In genomic region chr14:91510171-91511013, GRCh38 we compare ENCODE assay signal across 1 cellular context.
TF ChIP-seq lines count a peak whose summit lies in the region.

Gene PPP4R3A, minus strand, starts transcription at chr14:91510310. Its CDS starts 663 bp downstream, at chr14:91509647.

TF ChIP-seq in HepG2, 621 proteins besides CTCF, POLR2A, EP300 and RAD21 (continued from another document and continues in another):
- TF ChIP-seq, protein P1, sequence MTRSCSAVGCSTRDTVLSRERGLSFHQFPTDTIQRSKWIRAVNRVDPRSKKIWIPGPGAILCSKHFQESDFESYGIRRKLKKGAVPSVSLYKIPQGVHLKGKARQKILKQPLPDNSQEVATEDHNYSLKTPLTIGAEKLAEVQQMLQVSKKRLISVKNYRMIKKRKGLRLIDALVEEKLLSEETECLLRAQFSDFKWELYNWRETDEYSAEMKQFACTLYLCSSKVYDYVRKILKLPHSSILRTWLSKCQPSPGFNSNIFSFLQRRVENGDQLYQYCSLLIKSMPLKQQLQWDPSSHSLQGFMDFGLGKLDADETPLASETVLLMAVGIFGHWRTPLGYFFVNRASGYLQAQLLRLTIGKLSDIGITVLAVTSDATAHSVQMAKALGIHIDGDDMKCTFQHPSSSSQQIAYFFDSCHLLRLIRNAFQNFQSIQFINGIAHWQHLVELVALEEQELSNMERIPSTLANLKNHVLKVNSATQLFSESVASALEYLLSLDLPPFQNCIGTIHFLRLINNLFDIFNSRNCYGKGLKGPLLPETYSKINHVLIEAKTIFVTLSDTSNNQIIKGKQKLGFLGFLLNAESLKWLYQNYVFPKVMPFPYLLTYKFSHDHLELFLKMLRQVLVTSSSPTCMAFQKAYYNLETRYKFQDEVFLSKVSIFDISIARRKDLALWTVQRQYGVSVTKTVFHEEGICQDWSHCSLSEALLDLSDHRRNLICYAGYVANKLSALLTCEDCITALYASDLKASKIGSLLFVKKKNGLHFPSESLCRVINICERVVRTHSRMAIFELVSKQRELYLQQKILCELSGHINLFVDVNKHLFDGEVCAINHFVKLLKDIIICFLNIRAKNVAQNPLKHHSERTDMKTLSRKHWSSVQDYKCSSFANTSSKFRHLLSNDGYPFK (CRISPR knock-in tag; IDR thresholded peaks at IDR 0.05; ENCODE audit: borderline replicate concordance), result peak; percentile 93
- TF ChIP-seq ATF3 (CRISPR knock-in tag; IDR thresholded peaks at IDR 0.05) (peak; percentile 53; the same call in 1 of the 2 replicates), ZNF550 (CRISPR knock-in tag; IDR thresholded peaks at IDR 0.05; ENCODE audit: borderline replicate concordance) (peak; percentile 73; the same call in 1 of the 2 replicates), ZNF512B (CRISPR knock-in tag; IDR thresholded peaks at IDR 0.05; ENCODE audit: borderline replicate concordance) (no peak), PAWR (CRISPR knock-in tag; IDR thresholded peaks at IDR 0.05; ENCODE audit: borderline replicate concordance) (no peak), ZNF530 (CRISPR knock-in tag; IDR thresholded peaks at IDR 0.05; ENCODE audit: low read depth) (no peak), ZNF652 (CRISPR knock-in tag; IDR thresholded peaks at IDR 0.05; ENCODE audit: borderline replicate concordance, low read depth) (peak; percentile 26; the same call in 1 of the 2 replicates), ZFP41 (CRISPR knock-in tag; IDR thresholded peaks at IDR 0.05; ENCODE audit: borderline replicate concordance) (peak; percentile 65; the same call in 1 of the 2 replicates), RORA (CRISPR knock-in tag; IDR thresholded peaks at IDR 0.05) (peak; percentile 45; the same call in 1 of the 2 replicates), ZNF607 (CRISPR knock-in tag; IDR thresholded peaks at IDR 0.05; ENCODE audit: borderline replicate concordance) (peak; percentile 86; the same call in 1 of the 2 replicates), ETV6 (CRISPR knock-in tag; conservative IDR thresholded peaks at IDR 0.05) (peak; percentile 75), TBL1XR1 (IDR thresholded peaks at IDR 0.05; ENCODE audit: borderline replicate concordance, low read length, partially characterized antibody) (no peak), MAF1 (CRISPR knock-in tag; IDR thresholded peaks at IDR 0.05; ENCODE audit: borderline replicate concordance) (no peak), ZNF644 (CRISPR knock-in tag; IDR thresholded peaks at IDR 0.05; ENCODE audit: low read depth) (no peak), ZNF883 (CRISPR knock-in tag; IDR thresholded peaks at IDR 0.05; ENCODE audit: not compliant biosample characterization) (peak; percentile 85), SRSF9 (IDR thresholded peaks at IDR 0.05; ENCODE audit: borderline replicate concordance, insufficient read depth, low read depth, low read length, poor library complexity, severe bottlenecking) (no peak), TCF7L2 (IDR thresholded peaks at IDR 0.05; ENCODE audit: low read depth, low read length) (no peak), RERE (CRISPR knock-in tag; IDR thresholded peaks at IDR 0.05; ENCODE audit: low read depth) (no peak), ZNF619 (CRISPR knock-in tag; IDR thresholded peaks at IDR 0.05) (peak; percentile 95), JUNB (CRISPR knock-in tag; IDR thresholded peaks at IDR 0.05; ENCODE audit: borderline replicate concordance) (no peak), ZNF691 (CRISPR knock-in tag; IDR thresholded peaks at IDR 0.05; ENCODE audit: borderline replicate concordance, low read depth) (peak; percentile 69; the same call in 1 of the 2 replicates), SOX6 (IDR thresholded peaks at IDR 0.05) (no peak), SOX6 (CRISPR knock-in tag; IDR thresholded peaks at IDR 0.05) (peak; percentile 80), AGO1 (IDR thresholded peaks at IDR 0.05; ENCODE audit: low read depth, low read length, poor library complexity, severe bottlenecking) (peak; percentile 88), CEBPG (CRISPR knock-in tag; IDR thresholded peaks at IDR 0.05) (no peak), SETDB1 (CRISPR knock-in tag; IDR thresholded peaks at IDR 0.05; ENCODE audit: borderline replicate concordance) (no peak), SP4 (CRISPR knock-in tag; IDR thresholded peaks at IDR 0.05) (peak; percentile 90), ZNF781 (CRISPR knock-in tag; IDR thresholded peaks at IDR 0.05; ENCODE audit: borderline replicate concordance, not compliant biosample characterization) (peak; percentile 81), HNF4A (CRISPR knock-in tag; IDR thresholded peaks at IDR 0.05) (peak; percentile 4), ZNF766 (CRISPR knock-in tag; IDR thresholded peaks at IDR 0.05; ENCODE audit: borderline replicate concordance) (0 out of 2 replicates have a peak, but pooled peaks have one; percentile 60), ZNF3 (CRISPR knock-in tag; IDR thresholded peaks at IDR 0.05) (no peak), ZBTB43 (CRISPR knock-in tag; conservative IDR thresholded peaks at IDR 0.05) (peak; percentile 74; the same call in 1 of the 2 replicates), ZBTB1 (CRISPR knock-in tag; IDR thresholded peaks at IDR 0.05; ENCODE audit: borderline replicate concordance) (no peak), ZNF326 (CRISPR knock-in tag; IDR thresholded peaks at IDR 0.05; ENCODE audit: borderline replicate concordance) (no peak)
- TF ChIP-seq, protein P2, sequence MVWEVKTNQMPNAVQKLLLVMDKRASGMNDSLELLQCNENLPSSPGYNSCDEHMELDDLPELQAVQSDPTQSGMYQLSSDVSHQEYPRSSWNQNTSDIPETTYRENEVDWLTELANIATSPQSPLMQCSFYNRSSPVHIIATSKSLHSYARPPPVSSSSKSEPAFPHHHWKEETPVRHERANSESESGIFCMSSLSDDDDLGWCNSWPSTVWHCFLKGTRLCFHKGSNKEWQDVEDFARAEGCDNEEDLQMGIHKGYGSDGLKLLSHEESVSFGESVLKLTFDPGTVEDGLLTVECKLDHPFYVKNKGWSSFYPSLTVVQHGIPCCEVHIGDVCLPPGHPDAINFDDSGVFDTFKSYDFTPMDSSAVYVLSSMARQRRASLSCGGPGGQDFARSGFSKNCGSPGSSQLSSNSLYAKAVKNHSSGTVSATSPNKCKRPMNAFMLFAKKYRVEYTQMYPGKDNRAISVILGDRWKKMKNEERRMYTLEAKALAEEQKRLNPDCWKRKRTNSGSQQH (CRISPR knock-in tag; IDR thresholded peaks at IDR 0.05; ENCODE audit: low read depth), result peak; percentile 82
- TF ChIP-seq, protein P3, sequence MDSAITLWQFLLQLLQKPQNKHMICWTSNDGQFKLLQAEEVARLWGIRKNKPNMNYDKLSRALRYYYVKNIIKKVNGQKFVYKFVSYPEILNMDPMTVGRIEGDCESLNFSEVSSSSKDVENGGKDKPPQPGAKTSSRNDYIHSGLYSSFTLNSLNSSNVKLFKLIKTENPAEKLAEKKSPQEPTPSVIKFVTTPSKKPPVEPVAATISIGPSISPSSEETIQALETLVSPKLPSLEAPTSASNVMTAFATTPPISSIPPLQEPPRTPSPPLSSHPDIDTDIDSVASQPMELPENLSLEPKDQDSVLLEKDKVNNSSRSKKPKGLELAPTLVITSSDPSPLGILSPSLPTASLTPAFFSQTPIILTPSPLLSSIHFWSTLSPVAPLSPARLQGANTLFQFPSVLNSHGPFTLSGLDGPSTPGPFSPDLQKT (CRISPR knock-in tag; IDR thresholded peaks at IDR 0.05; ENCODE audit: borderline replicate concordance), result 0 out of 2 replicates have a peak, but pooled peaks have one; percentile 50
- TF ChIP-seq, protein P4, sequence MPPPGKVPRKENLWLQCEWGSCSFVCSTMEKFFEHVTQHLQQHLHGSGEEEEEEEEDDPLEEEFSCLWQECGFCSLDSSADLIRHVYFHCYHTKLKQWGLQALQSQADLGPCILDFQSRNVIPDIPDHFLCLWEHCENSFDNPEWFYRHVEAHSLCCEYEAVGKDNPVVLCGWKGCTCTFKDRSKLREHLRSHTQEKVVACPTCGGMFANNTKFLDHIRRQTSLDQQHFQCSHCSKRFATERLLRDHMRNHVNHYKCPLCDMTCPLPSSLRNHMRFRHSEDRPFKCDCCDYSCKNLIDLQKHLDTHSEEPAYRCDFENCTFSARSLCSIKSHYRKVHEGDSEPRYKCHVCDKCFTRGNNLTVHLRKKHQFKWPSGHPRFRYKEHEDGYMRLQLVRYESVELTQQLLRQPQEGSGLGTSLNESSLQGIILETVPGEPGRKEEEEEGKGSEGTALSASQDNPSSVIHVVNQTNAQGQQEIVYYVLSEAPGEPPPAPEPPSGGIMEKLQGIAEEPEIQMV (CRISPR knock-in tag; IDR thresholded peaks at IDR 0.05; ENCODE audit: low read depth), result peak; percentile 56; the same call in 1 of the 2 replicates
